15 cellular contexts compared by ENCODE assay signal in genomic region chr19:46842791-46843190, GRCh38.
"Had no signal": no experiment of that assay in that cellular context is flagged by ENCODE, and none has a peak within 500 bp of the region (broad histone marks: within the 10 kb centered on the region; RNA-seq: fewer than 3 reads in every experiment).

No MANE protein-coding gene starts in this region.

- H3K9me3 Mint-ChIP-seq: activated naive CD8-positive, alpha-beta T cell treated with anti-CD3 and anti-CD28 coated beads for 36 hours; endodermal cell; mesothelial cell of epicardium had no signal

- H3K4me3 ChIP-seq: lung, pancreas, upper lobe of left lung had no signal

- H3K27ac ChIP-seq: pancreas, upper lobe of left lung had no signal

- H3K27me3 ChIP-seq: pancreas, upper lobe of left lung had no signal

- ATAC-seq: pancreas had no signal

- H3K9me3 ChIP-seq: pancreas, upper lobe of left lung had no signal

- DNase-seq: activated CD4-positive, alpha-beta T cell treated with anti-CD3 and anti-CD28 coated beads, Interleukin-2, amount 50 U/mL, for 1 hour; activated CD4-positive, CD25-positive, alpha-beta regulatory T cell; activated CD8-positive, alpha-beta memory T cell treated with anti-CD3 and anti-CD28 coated beads for 24 hours; activated naive CD8-positive, alpha-beta T cell treated with anti-CD3 and anti-CD28 coated beads for 36 hours; amygdala; endodermal cell; erythroblast; pancreas; stimulated activated CD4-positive, alpha-beta T cell treated with anti-CD3 and anti-CD28 coated beads, Interleukin-15, amount 100 ng/mL, for 24 hours; stimulated activated CD4-positive, alpha-beta T cell treated with anti-CD3 and anti-CD28 coated beads, Interleukin-4, amount 100 ng/mL, for 1 hour; stimulated activated naive CD4-positive, alpha-beta T cell; SW 1271; upper lobe of left lung had no signal

- H3K4me1 Mint-ChIP-seq: activated naive CD8-positive, alpha-beta T cell treated with anti-CD3 and anti-CD28 coated beads for 36 hours; endodermal cell had no signal

- H3K27ac Mint-ChIP-seq: activated naive CD8-positive, alpha-beta T cell treated with anti-CD3 and anti-CD28 coated beads for 36 hours; endodermal cell; mesothelial cell of epicardium had no signal

- H3K4me1 ChIP-seq: pancreas had no signal

- H3K4me3 Mint-ChIP-seq: activated naive CD8-positive, alpha-beta T cell treated with anti-CD3 and anti-CD28 coated beads for 36 hours; endodermal cell; mesothelial cell of epicardium had no signal

- H3K27me3 Mint-ChIP-seq: activated naive CD8-positive, alpha-beta T cell treated with anti-CD3 and anti-CD28 coated beads for 36 hours had no signal
